In genomic region chr1:230090194-230090711, GRCh38 we compare ENCODE assay signal across 2 cellular contexts.
TF ChIP-seq lines count a peak whose summit lies in the region.

No MANE protein-coding gene starts in this region.

TF ChIP-seq in K562, 482 proteins besides CTCF, POLR2A, EP300 and RAD21:
- TF ChIP-seq ZBTB1 (CRISPR knock-in tag; IDR thresholded peaks at IDR 0.05; ENCODE audit: borderline replicate concordance, low read depth), result no peak
- TF ChIP-seq FOSL1 (tag; conservative IDR thresholded peaks at IDR 0.05), result peak; percentile 33; the same call in 1 of the 2 replicates
TF ChIP-seq in K562: peak in this region for 1.

TF ChIP-seq in HepG2, 621 proteins besides CTCF, POLR2A, EP300 and RAD21:
- TF ChIP-seq CREM (IDR thresholded peaks at IDR 0.05), result peak; percentile 17; the same call in 1 of the 2 replicates
- TF ChIP-seq CREM (CRISPR knock-in tag; IDR thresholded peaks at IDR 0.05), result no peak
- no peak for TF ChIP-seq ZBTB44 (CRISPR knock-in tag; IDR thresholded peaks at IDR 0.05)
- TF ChIP-seq HMG20A (CRISPR knock-in tag; IDR thresholded peaks at IDR 0.05; ENCODE audit: borderline replicate concordance), result peak; percentile 25; the same call in 1 of the 2 replicates
- TF ChIP-seq NR2F1 (CRISPR knock-in tag; IDR thresholded peaks at IDR 0.05), result 0 out of 4 replicates have a peak, but pooled peaks of 1 of the 2 experiments have one; percentile 27
- peak; percentile 22 for TF ChIP-seq SKI (IDR thresholded peaks at IDR 0.05; ENCODE audit: partially characterized antibody)
- TF ChIP-seq SAP130 (CRISPR knock-in tag; IDR thresholded peaks at IDR 0.05; ENCODE audit: low read depth), result peak; percentile 37; the same call in 1 of the 2 replicates
- peak; percentile 85 for TF ChIP-seq ARID5B (CRISPR knock-in tag; IDR thresholded peaks at IDR 0.05)
- no peak for TF ChIP-seq SOX13 (IDR thresholded peaks at IDR 0.05)
- TF ChIP-seq SOX13 (CRISPR knock-in tag; conservative IDR thresholded peaks at IDR 0.05 in 1 of 2, IDR thresholded peaks at IDR 0.05 in 1 of 2), result peak in 1 of 2 experiments; percentile 50; a peak in 1 of 4 replicates
- TF ChIP-seq BCL6 (CRISPR knock-in tag; IDR thresholded peaks at IDR 0.05), result peak; percentile 27; the same call in 1 of the 2 replicates
- peak; percentile 28; the same call in 1 of the 2 replicates for TF ChIP-seq SALL1 (CRISPR knock-in tag; IDR thresholded peaks at IDR 0.05)
- TF ChIP-seq TCF7 (IDR thresholded peaks at IDR 0.05; ENCODE audit: low read depth), result 0 out of 2 replicates have a peak, but pooled peaks have one; percentile 6
- TF ChIP-seq GATAD2A (CRISPR knock-in tag; IDR thresholded peaks at IDR 0.05), result peak; percentile 61; the same call in 1 of the 2 replicates
- TF ChIP-seq ZFP37 (CRISPR knock-in tag; IDR thresholded peaks at IDR 0.05; ENCODE audit: borderline replicate concordance), result peak; percentile 93
- TF ChIP-seq XRCC5 (optimal IDR thresholded peaks at IDR 0.05; ENCODE audit: low read length), result peak; percentile 14
- 0 out of 2 replicates have a peak, but pooled peaks have one; percentile 24 for TF ChIP-seq SOX5 (CRISPR knock-in tag; IDR thresholded peaks at IDR 0.05; ENCODE audit: borderline replicate concordance)
- peak; percentile 50 for TF ChIP-seq PAXIP1 (CRISPR knock-in tag; conservative IDR thresholded peaks at IDR 0.05)
- TF ChIP-seq FOXP1 (IDR thresholded peaks at IDR 0.05), result no peak
- peak; percentile 38; the same call in 1 of the 2 replicates for TF ChIP-seq FOXP1 (CRISPR knock-in tag; IDR thresholded peaks at IDR 0.05)
- no peak for TF ChIP-seq RORA (CRISPR knock-in tag; IDR thresholded peaks at IDR 0.05)
- 0 out of 2 replicates have a peak, but pooled peaks have one; percentile 58 for TF ChIP-seq FOSL1 (CRISPR knock-in tag; IDR thresholded peaks at IDR 0.05; ENCODE audit: borderline replicate concordance)
- peak; percentile 59; the same call in 1 of the 2 replicates for TF ChIP-seq JUNB (CRISPR knock-in tag; IDR thresholded peaks at IDR 0.05; ENCODE audit: borderline replicate concordance)
- peak; percentile 42; the same call in 1 of the 2 replicates for TF ChIP-seq FOXA3 (CRISPR knock-in tag; IDR thresholded peaks at IDR 0.05)
- TF ChIP-seq GZF1 (CRISPR knock-in tag; IDR thresholded peaks at IDR 0.05), result no peak
- TF ChIP-seq FOSL2 (CRISPR knock-in tag; IDR thresholded peaks at IDR 0.05), result peak; percentile 93
- TF ChIP-seq SATB2 (CRISPR knock-in tag; IDR thresholded peaks at IDR 0.05), result no peak
- TF ChIP-seq ZNF503 (CRISPR knock-in tag; IDR thresholded peaks at IDR 0.05), result peak; percentile 38; the same call in 1 of the 2 replicates
- TF ChIP-seq FOXP4 (CRISPR knock-in tag; IDR thresholded peaks at IDR 0.05), result 0 out of 2 replicates have a peak, but pooled peaks have one; percentile 32
- peak; percentile 46 for TF ChIP-seq RARA (CRISPR knock-in tag; IDR thresholded peaks at IDR 0.05)
- 0 out of 2 replicates have a peak, but pooled peaks have one; percentile 27 for TF ChIP-seq NCOA2 (CRISPR knock-in tag; IDR thresholded peaks at IDR 0.05)
- TF ChIP-seq MIER3 (CRISPR knock-in tag; IDR thresholded peaks at IDR 0.05; ENCODE audit: borderline replicate concordance), result no peak
- TF ChIP-seq ZFAT (CRISPR knock-in tag; conservative IDR thresholded peaks at IDR 0.05), result no peak
- peak; percentile 62 for TF ChIP-seq NR2F6 (IDR thresholded peaks at IDR 0.05)
- TF ChIP-seq NR2F6 (CRISPR knock-in tag; IDR thresholded peaks at IDR 0.05), result peak; percentile 52; the same call in 1 of the 2 replicates
- 0 out of 2 replicates have a peak, but pooled peaks have one; percentile 16 for TF ChIP-seq THAP11 (CRISPR knock-in tag; IDR thresholded peaks at IDR 0.05)
- TF ChIP-seq ZNF747 (CRISPR knock-in tag; IDR thresholded peaks at IDR 0.05; ENCODE audit: borderline replicate concordance), result no peak
- TF ChIP-seq PRDM10 (CRISPR knock-in tag; IDR thresholded peaks at IDR 0.05; ENCODE audit: low read depth), result no peak
